8 cellular contexts compared by ENCODE assay signal in genomic region chr1:41918450-41919043, GRCh38. TPM values are rescaled to one million over a fixed set of nuclear protein-coding genes. Genes with fewer than 3 reads are reported as not detected.
A peak's percentile ranks its signal among the peaks of the same experiment; 100 is the strongest.
DNase-seq lines count a peak whose midpoint lies in the region; ATAC-seq, FAIRE-seq and TF ChIP-seq lines count a peak whose summit lies in the region.

Gene HIVEP3, minus strand, starts transcription at chr1:41918922.

- H3K9ac ChIP-seq in rectal smooth muscle tissue (ENCODE audit: low read length) = no peak within 1 kb of the TSS

- H3K36me3 ChIP-seq in adrenal gland (replicated peaks in 1 of 2) (no peaks in the 10 kb centered on the region), rectal smooth muscle tissue (ENCODE audit: control insufficient read depth, insufficient read depth, low read length) (no peaks in the 10 kb centered on the region)

- 2 to 13% (median 9%) methylated on average over 15 of the region's 15 CpGs for WGBS in adrenal gland, 4 donors

- DNase-seq in G401 (ENCODE audit: low spot score) (peak; percentile 76), NCI-H2107 treated with DMSO at 0.1 percent for 48 hours (lab: John Stamatoyannopoulos, UW; ENCODE audit: unreplicated experiment) (peak; percentile 62), adrenal gland (peak in 2 of 7 donors; percentile 21 to 23), hepatic stellate cell (ENCODE audit: low spot score) (peak; percentile 64), GM12892 (ENCODE audit: insufficient read length) (no peak)
- DNase-seq in stimulated activated naive CD4-positive, alpha-beta T cell (lab: John Stamatoyannopoulos, UW) = no peak

- ATAC-seq in HG02571 (IDR thresholded peaks at IDR 0.05; ENCODE audit: unreplicated experiment) = no peak

- H3K4me1 ChIP-seq in adrenal gland (replicated peaks in 1 of 2) = peaks cover 6 to 33% of the 10 kb centered on the region in 2 donors
- H3K4me1 ChIP-seq in rectal smooth muscle tissue (ENCODE audit: control insufficient read depth, insufficient read depth, low read length) = peaks cover 11% of the 10 kb centered on the region

- H3K27ac ChIP-seq in adrenal gland = peak within 1 kb of the TSS in 3 of 5 donors; percentile 45 to 76 (median 48)
- peak within 1 kb of the TSS; percentile 7 for H3K27ac ChIP-seq in rectal smooth muscle tissue (ENCODE audit: low read depth, low read length)

- in situ Hi-C loops in G401 (cut with HindIII; ENCODE audit: low sequenced_read_pairs) = no loop called here

- no peak for TF ChIP-seq POLR2A in adrenal gland (IDR thresholded peaks at IDR 0.05)
- no peak for TF ChIP-seq POLR2A in GM12892 (IDR thresholded peaks at IDR 0.05; ENCODE audit: low read depth, low read length)

- intact Hi-C loops in adrenal gland (cut with DNase I) = no loop called here

- peak in 5 of 6 experiments; percentile 13 to 48 (median 29) for TF ChIP-seq CTCF in adrenal gland (IDR thresholded peaks at IDR 0.05)

- H3K27me3 ChIP-seq in adrenal gland (no peaks in the 10 kb centered on the region), rectal smooth muscle tissue (ENCODE audit: control insufficient read depth, insufficient read depth, low read length) (no peaks in the 10 kb centered on the region)

- H3K9me3 ChIP-seq in adrenal gland (replicated peaks in 1 of 3) = no peaks in the 10 kb centered on the region

- FAIRE-seq in GM12892 (lab: Jason Lieb, UNC) = no peak

- H3K4me3 ChIP-seq in adrenal gland (peak within 1 kb of the TSS; percentile 33 to 84 (median 48)), rectal smooth muscle tissue (ENCODE audit: low read length) (peak within 1 kb of the TSS; percentile 64)

RNA-seq across cellular contexts. Expression of gene HIVEP3, which starts in this region (rescaled TPM):
- not detected in 2 replicates for total RNA-seq in G401 (2014; rRNA removed; shearing (Covaris generic))
- total RNA-seq in adrenal gland = 1 to 10 TPM; 3.6 to 7.7 (median 6.9) TPM
- polyA plus RNA-seq in adrenal gland = 1 to 10 TPM; 6.9 to 7.7 (median 7.6) TPM
- polyA plus RNA-seq in GM12892 (2012; ENCODE audit: missing spikeins) = 5.1 TPM

Comparison
In these comparisons a context has a peak if more than half of its experiments do, and no peak if none do; other contexts are left out.
1. Peak in DNase-seq in G401; RNA of the gene not detected or under 1 TPM.
2. DNase-seq: peak in NCI-H2107 treated with DMSO at 0.1 percent for 48 hours (single experiment) and hepatic stellate cell (single experiment); none in GM12892 (single experiment) and stimulated activated naive CD4-positive, alpha-beta T cell (0 of 6).